1 cellular context compared by ENCODE assay signal in genomic region chr17:75244133-75244866, GRCh38.
A peak's percentile ranks its signal among the peaks of the same experiment; 100 is the strongest.
TF ChIP-seq lines count a peak whose summit lies in the region.

No MANE protein-coding gene starts in this region.

TF ChIP-seq in K562, 482 proteins besides CTCF, POLR2A, EP300 and RAD21:
- TF ChIP-seq ZZZ3 (IDR thresholded peaks at IDR 0.05) (no peak), EGR1 (conservative IDR thresholded peaks at IDR 0.05) (no peak)
- TF ChIP-seq, protein P1, sequence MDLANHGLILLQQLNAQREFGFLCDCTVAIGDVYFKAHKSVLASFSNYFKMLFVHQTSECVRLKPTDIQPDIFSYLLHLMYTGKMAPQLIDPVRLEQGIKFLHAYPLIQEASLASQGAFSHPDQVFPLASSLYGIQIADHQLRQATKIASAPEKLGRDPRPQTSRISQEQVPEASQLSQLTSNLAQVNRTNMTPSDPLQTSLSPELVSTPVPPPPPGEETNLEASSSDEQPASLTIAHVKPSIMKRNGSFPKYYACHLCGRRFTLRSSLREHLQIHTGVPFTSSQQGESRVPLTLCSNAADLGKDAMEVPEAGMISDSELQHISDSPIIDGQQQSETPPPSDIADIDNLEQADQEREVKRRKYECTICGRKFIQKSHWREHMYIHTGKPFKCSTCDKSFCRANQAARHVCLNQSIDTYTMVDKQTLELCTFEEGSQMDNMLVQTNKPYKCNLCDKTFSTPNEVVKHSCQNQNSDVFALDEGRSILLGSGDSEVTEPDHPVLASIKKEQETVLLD (IDR thresholded peaks at IDR 0.05): no peak
- TF ChIP-seq, protein P2, sequence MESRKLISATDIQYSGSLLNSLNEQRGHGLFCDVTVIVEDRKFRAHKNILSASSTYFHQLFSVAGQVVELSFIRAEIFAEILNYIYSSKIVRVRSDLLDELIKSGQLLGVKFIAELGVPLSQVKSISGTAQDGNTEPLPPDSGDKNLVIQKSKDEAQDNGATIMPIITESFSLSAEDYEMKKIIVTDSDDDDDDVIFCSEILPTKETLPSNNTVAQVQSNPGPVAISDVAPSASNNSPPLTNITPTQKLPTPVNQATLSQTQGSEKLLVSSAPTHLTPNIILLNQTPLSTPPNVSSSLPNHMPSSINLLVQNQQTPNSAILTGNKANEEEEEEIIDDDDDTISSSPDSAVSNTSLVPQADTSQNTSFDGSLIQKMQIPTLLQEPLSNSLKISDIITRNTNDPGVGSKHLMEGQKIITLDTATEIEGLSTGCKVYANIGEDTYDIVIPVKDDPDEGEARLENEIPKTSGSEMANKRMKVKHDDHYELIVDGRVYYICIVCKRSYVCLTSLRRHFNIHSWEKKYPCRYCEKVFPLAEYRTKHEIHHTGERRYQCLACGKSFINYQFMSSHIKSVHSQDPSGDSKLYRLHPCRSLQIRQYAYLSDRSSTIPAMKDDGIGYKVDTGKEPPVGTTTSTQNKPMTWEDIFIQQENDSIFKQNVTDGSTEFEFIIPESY (CRISPR knock-in tag; IDR thresholded peaks at IDR 0.05): peak; percentile 72; the same call in 1 of the 2 replicates
